In the genomic region with DNA sequence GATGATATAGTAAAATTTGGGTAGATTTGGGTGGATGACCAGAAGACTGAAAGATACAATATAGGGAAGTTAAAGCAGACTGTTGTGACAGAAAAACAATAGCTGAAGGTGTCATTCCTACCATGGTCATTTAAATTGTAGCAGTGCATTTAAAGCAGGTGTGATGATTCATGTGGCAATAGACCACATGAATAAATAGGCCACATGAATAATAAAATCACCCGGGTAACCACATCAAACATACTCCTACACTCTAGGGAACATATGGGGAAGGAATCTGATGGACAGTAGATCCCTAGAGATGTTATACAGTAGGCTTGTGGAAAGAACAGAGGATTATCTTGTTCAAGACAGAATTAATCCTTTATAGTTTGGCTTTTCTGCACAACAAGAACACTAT, we compare ENCODE assay signal across 16 cellular contexts.
"Had no signal": no experiment of that assay in that cellular context is flagged by ENCODE, and none has a peak within 500 bp of the region (broad histone marks: within the 10 kb centered on the region; RNA-seq: fewer than 3 reads in every experiment).

No MANE protein-coding gene starts in this region.

- DNase-seq: activated CD4-positive, alpha-beta T cell treated with anti-CD3 and anti-CD28 coated beads for 1 hour; activated CD4-positive, alpha-beta T cell treated with anti-CD3 and anti-CD28 coated beads, Interleukin-2, amount 50 U/mL, for 4 hours; activated naive CD4-positive, alpha-beta T cell treated with Interleukin-2 at 50 U/mL for 16 hours; anterior cingulate cortex; dorsolateral prefrontal cortex; left ventricle myocardium inferior; naive B cell; psoas muscle; stimulated activated CD4-positive, alpha-beta T cell treated with anti-CD3 and anti-CD28 coated beads, Interleukin-1b, Interleukin-23, amount 100 ng/mL, for 48 hours; stimulated activated naive CD8-positive, alpha-beta T cell treated with anti-CD3 and anti-CD28 coated beads, Interleukin-15, amount 100 ng/mL, for 72 hours had no signal

- ATAC-seq: activated T-helper 17 cell treated with anti-CD3 and anti-CD28 coated beads, Interleukin-2, amount 50 U/mL, for 72 hours; psoas muscle; sciatic nerve; stimulated activated naive CD8-positive, alpha-beta T cell treated with anti-CD3 and anti-CD28 coated beads, Interleukin-15, amount 100 ng/mL, for 72 hours had no signal

- H3K4me1 ChIP-seq: left ventricle myocardium inferior, neural progenitor cell, psoas muscle had no signal

- H3K27me3 ChIP-seq: cardiac muscle cell, dorsolateral prefrontal cortex, hepatocyte, neural progenitor cell had no signal

- H3K27ac ChIP-seq: cardiac muscle cell, dorsolateral prefrontal cortex, hepatocyte, left ventricle myocardium inferior, neural progenitor cell, psoas muscle, VCaP had no signal

- H3K4me3 ChIP-seq: cardiac muscle cell, dorsolateral prefrontal cortex, hepatocyte, left ventricle myocardium inferior, neural progenitor cell, psoas muscle had no signal

- H3K9me3 ChIP-seq: psoas muscle had no signal

- H3K79me2 ChIP-seq: hepatocyte had no signal

- H3K4me2 ChIP-seq: hepatocyte, neural progenitor cell had no signal

- H3K36me3 ChIP-seq: cardiac muscle cell, left ventricle myocardium inferior, neural progenitor cell had no signal

- H2AFZ ChIP-seq: hepatocyte, neural progenitor cell had no signal

- H3K9ac ChIP-seq: neural progenitor cell had no signal
